8 cellular contexts compared by ENCODE assay signal in genomic region chr15:28919201-28919627, GRCh38. TPM values are rescaled to one million over a fixed set of nuclear protein-coding genes. Genes with fewer than 3 reads are reported as not detected.
DNase-seq lines count a peak whose midpoint lies in the region; ATAC-seq and TF ChIP-seq lines count a peak whose summit lies in the region.

No MANE protein-coding gene starts in this region.

- peaks cover 2% of the 10 kb centered on the region for H3K36me3 Mint-ChIP-seq in activated T-cell treated with anti-CD3 and anti-CD28 coated beads, Interleukin-2, amount 50 U/mL, for 4 hours (ENCODE audit: insufficient read depth)
- peaks cover 14% of the 10 kb centered on the region for H3K36me3 Mint-ChIP-seq in mesothelial cell of epicardium

- ATAC-seq in activated T-cell treated with anti-CD3 and anti-CD28 coated beads, Interleukin-2, amount 50 U/mL, for 4 hours, result peak; percentile 59 to 74
- ATAC-seq in GM18520 (IDR thresholded peaks at IDR 0.05; ENCODE audit: unreplicated experiment) (no peak), GM18502 (IDR thresholded peaks at IDR 0.05; ENCODE audit: poor library complexity, unreplicated experiment) (no peak), HG03432 (IDR thresholded peaks at IDR 0.05; ENCODE audit: unreplicated experiment) (no peak)
- ATAC-seq in activated CD4-positive, CD25-positive, alpha-beta regulatory T cell treated with anti-CD3 and anti-CD28 coated beads, Interleukin-2, amount 50 U/mL, for 24 hours, result no peak

- peak; percentile 23 for DNase-seq in A172 (ENCODE audit: low spot score)
- peak; percentile 66 for DNase-seq in NCI-H2029 (lab: John Stamatoyannopoulos, UW)
- no peak for DNase-seq in activated T-cell treated with anti-CD3 and anti-CD28 coated beads, Interleukin-2, amount 50 U/mL, for 4 hours
- no peak for DNase-seq in mesothelial cell of epicardium (ENCODE audit: low spot score in 2 of 2, unreplicated experiment in 2 of 2)

- H3K4me3 Mint-ChIP-seq in activated T-cell treated with anti-CD3 and anti-CD28 coated beads, Interleukin-2, amount 50 U/mL, for 4 hours, result peak overlapping the region; percentile 66
- H3K4me3 Mint-ChIP-seq in mesothelial cell of epicardium, result peak overlapping the region; percentile 55

- no peak for TF ChIP-seq CTCF in mesothelial cell of epicardium (IDR thresholded peaks at IDR 0.05; ENCODE audit: unreplicated experiment)

- H3K27me3 Mint-ChIP-seq in activated T-cell treated with anti-CD3 and anti-CD28 coated beads, Interleukin-2, amount 50 U/mL, for 4 hours (ENCODE audit: low read depth), result no peaks in the 10 kb centered on the region
- H3K27me3 Mint-ChIP-seq in mesothelial cell of epicardium (ENCODE audit: low read depth), result no peaks in the 10 kb centered on the region

- H3K9me3 Mint-ChIP-seq in activated T-cell treated with anti-CD3 and anti-CD28 coated beads, Interleukin-2, amount 50 U/mL, for 4 hours, result no peaks in the 10 kb centered on the region
- no peaks in the 10 kb centered on the region for H3K9me3 Mint-ChIP-seq in mesothelial cell of epicardium

- H3K27ac Mint-ChIP-seq in mesothelial cell of epicardium, result no peak overlapping the region

- H3K4me1 Mint-ChIP-seq in activated T-cell treated with anti-CD3 and anti-CD28 coated beads, Interleukin-2, amount 50 U/mL, for 4 hours (ENCODE audit: low read depth), result peaks cover 47% of the 10 kb centered on the region
- H3K4me1 Mint-ChIP-seq in mesothelial cell of epicardium, result no peaks in the 10 kb centered on the region

RNA-seq across cellular contexts. Expression of gene APBA2, which starts 33.4 kb away (rescaled TPM):
- total RNA-seq in A172 (2014; rRNA removed; shearing (Covaris generic)), result 25.7 and 34.8 TPM in 2 replicates
- total RNA-seq in activated T-cell treated with anti-CD3 and anti-CD28 coated beads, Interleukin-2, amount 50 U/mL, for 4 hours, result 10 to 100 TPM; 11.0 to 14.7 (median 14.5) TPM
- 33.1 to 36.7 TPM (median 34.3 TPM) in 3 replicates for total RNA-seq in mesothelial cell of epicardium

Comparison
In these comparisons a context has a peak if more than half of its experiments do, and no peak if none do; other contexts are left out.
1. DNase-seq: peak in A172 (single experiment) and NCI-H2029 (single experiment); none in activated T-cell treated with anti-CD3 and anti-CD28 coated beads, Interleukin-2, amount 50 U/mL, for 4 hours (single experiment) and mesothelial cell of epicardium (0 of 2).
2. ATAC-seq: peak in activated T-cell treated with anti-CD3 and anti-CD28 coated beads, Interleukin-2, amount 50 U/mL, for 4 hours (2 of 2); none in GM18520 (single experiment), GM18502 (single experiment), HG03432 (single experiment) and activated CD4-positive, CD25-positive, alpha-beta regulatory T cell treated with anti-CD3 and anti-CD28 coated beads, Interleukin-2, amount 50 U/mL, for 24 hours (0 of 2).